ENCODE assay signal across 13 cellular contexts in genomic region chr18:13614318-13614643, GRCh38.
DNase-seq lines count a peak whose midpoint lies in the region; ATAC-seq and TF ChIP-seq lines count a peak whose summit lies in the region.
"Had no signal": no experiment of that assay in that cellular context is flagged by ENCODE, and none has a peak within 500 bp of the region (broad histone marks: within the 10 kb centered on the region; RNA-seq: fewer than 3 reads in every experiment).

No MANE protein-coding gene starts in this region.

- H3K4me3 ChIP-seq in CD4-positive, CD25-positive, alpha-beta regulatory T cell (ENCODE audit: low read depth, low read length): peak overlapping the region; percentile 56
- H3K4me3 ChIP-seq in GM12865 (ENCODE audit: low read depth, low read length): peak overlapping the region; percentile 51
- H3K4me3 ChIP-seq: breast epithelium, pancreas had no signal

- no peaks in the 10 kb centered on the region for H3K9me3 ChIP-seq in CD4-positive, CD25-positive, alpha-beta regulatory T cell (ENCODE audit: control insufficient read depth in 2 of 2, low read length in 2 of 2)
- H3K9me3 ChIP-seq: breast epithelium, Caco-2, pancreas had no signal

- peak overlapping the region; percentile 70 to 84 (median 80) for H3K4me3 Mint-ChIP-seq in CD4-positive, CD25-positive, alpha-beta regulatory T cell
- H3K4me3 Mint-ChIP-seq in activated T-helper 2 cell treated with anti-CD3 and anti-CD28 coated beads, Interferon-gamma antibody, Interleukin-2, Interleukin-4, amounts not matched to agents 10 μg/mL and 5 μg/mL and 100 μg/mL, durations not matched to agents 14 hours and 24 hours and 36 hours (ENCODE audit: low read depth): peak overlapping the region; percentile 78
- peak overlapping the region; percentile 88 for H3K4me3 Mint-ChIP-seq in natural killer cell treated with Interleukin-12 subunit alpha and Interleukin-12 subunit beta and Interleukin-15 and Interleukin-18, amount 100 ng/mL, for 72 hours

- no peaks in the 10 kb centered on the region for H3K9me3 Mint-ChIP-seq in CD4-positive, CD25-positive, alpha-beta regulatory T cell
- no peaks in the 10 kb centered on the region for H3K9me3 Mint-ChIP-seq in activated T-helper 2 cell treated with anti-CD3 and anti-CD28 coated beads, Interferon-gamma antibody, Interleukin-2, Interleukin-4, amounts not matched to agents 10 μg/mL and 5 μg/mL and 100 μg/mL, durations not matched to agents 14 hours and 24 hours and 36 hours
- no peaks in the 10 kb centered on the region for H3K9me3 Mint-ChIP-seq in natural killer cell treated with Interleukin-12 subunit alpha and Interleukin-12 subunit beta and Interleukin-15 and Interleukin-18, amount 100 ng/mL, for 72 hours

- H3K36me3 Mint-ChIP-seq in CD4-positive, CD25-positive, alpha-beta regulatory T cell: no peaks in the 10 kb centered on the region
- H3K36me3 Mint-ChIP-seq in activated T-helper 2 cell treated with anti-CD3 and anti-CD28 coated beads, Interferon-gamma antibody, Interleukin-2, Interleukin-4, amounts not matched to agents 10 μg/mL and 5 μg/mL and 100 μg/mL, durations not matched to agents 14 hours and 24 hours and 36 hours (ENCODE audit: low read depth): no peaks in the 10 kb centered on the region
- H3K36me3 Mint-ChIP-seq in natural killer cell treated with Interleukin-12 subunit alpha and Interleukin-12 subunit beta and Interleukin-15 and Interleukin-18, amount 100 ng/mL, for 72 hours: no peaks in the 10 kb centered on the region

- peak overlapping the region; percentile 45 for H3K27ac ChIP-seq in CD4-positive, CD25-positive, alpha-beta regulatory T cell (ENCODE audit: insufficient read depth, low read length, poor library complexity, severe bottlenecking)
- H3K27ac ChIP-seq: pancreas had no signal

- DNase-seq in CD4-positive, CD25-positive, alpha-beta regulatory T cell: peak in 1 of 3 donors; percentile 65
- DNase-seq in GM12865 (ENCODE audit: low read depth) (peak; percentile 58), ecto neural progenitor cell (ENCODE audit: low spot score) (no peak), NCI-H345 (lab: John Stamatoyannopoulos, UW) (no peak), sciatic nerve (ENCODE audit: low spot score) (no peak)
- DNase-seq in activated T-helper 2 cell treated with anti-CD3 and anti-CD28 coated beads, Interferon-gamma antibody, Interleukin-2, Interleukin-4, amounts not matched to agents 10 μg/mL and 5 μg/mL and 100 μg/mL, durations not matched to agents 14 hours and 24 hours and 36 hours (ENCODE audit: low spot score): no peak
- no peak for DNase-seq in natural killer cell treated with Interleukin-12 subunit alpha and Interleukin-12 subunit beta and Interleukin-15 and Interleukin-18, amount 100 ng/mL, for 72 hours (ENCODE audit: low spot score)
- no peak for DNase-seq in activated CD4-positive, CD25-positive, alpha-beta regulatory T cell (lab: John Stamatoyannopoulos, UW)
- DNase-seq: Caco-2; NCI-H2227 treated with DMSO at 0.1 percent for 48 hours; pancreas; stimulated activated CD4-positive, alpha-beta T cell treated with anti-CD3 and anti-CD28 coated beads, Interleukin-2, amount 100 ng/mL, for 48 hours had no signal

- no peaks in the 10 kb centered on the region for H3K36me3 ChIP-seq in CD4-positive, CD25-positive, alpha-beta regulatory T cell (ENCODE audit: control insufficient read depth, insufficient read depth, low read length)
- H3K36me3 ChIP-seq: breast epithelium, pancreas had no signal

- peak overlapping the region; percentile 87 to 93 (median 93) for H3K27ac Mint-ChIP-seq in CD4-positive, CD25-positive, alpha-beta regulatory T cell
- peak overlapping the region; percentile 90 for H3K27ac Mint-ChIP-seq in activated T-helper 2 cell treated with anti-CD3 and anti-CD28 coated beads, Interferon-gamma antibody, Interleukin-2, Interleukin-4, amounts not matched to agents 10 μg/mL and 5 μg/mL and 100 μg/mL, durations not matched to agents 14 hours and 24 hours and 36 hours
- peak overlapping the region; percentile 84 to 97 for H3K27ac Mint-ChIP-seq in natural killer cell treated with Interleukin-12 subunit alpha and Interleukin-12 subunit beta and Interleukin-15 and Interleukin-18, amount 100 ng/mL, for 72 hours

- H3K4me1 ChIP-seq in CD4-positive, CD25-positive, alpha-beta regulatory T cell (ENCODE audit: control insufficient read depth, insufficient read depth, low read length, poor library complexity, severe bottlenecking): peaks cover 75% of the 10 kb centered on the region
- H3K4me1 ChIP-seq: Caco-2, pancreas had no signal

- no peak for ATAC-seq in CD4-positive, CD25-positive, alpha-beta regulatory T cell (ENCODE audit: low read depth in 2 of 2)
- no peak for ATAC-seq in natural killer cell treated with Interleukin-12 subunit alpha and Interleukin-12 subunit beta and Interleukin-15 and Interleukin-18, amount 100 ng/mL, for 72 hours
- no peak for ATAC-seq in sciatic nerve
- ATAC-seq: pancreas had no signal

- H3K4me1 Mint-ChIP-seq in CD4-positive, CD25-positive, alpha-beta regulatory T cell: peaks cover 51 to 92% (median 65%) of the 10 kb centered on the region in 4 donors
- H3K4me1 Mint-ChIP-seq in activated T-helper 2 cell treated with anti-CD3 and anti-CD28 coated beads, Interferon-gamma antibody, Interleukin-2, Interleukin-4, amounts not matched to agents 10 μg/mL and 5 μg/mL and 100 μg/mL, durations not matched to agents 14 hours and 24 hours and 36 hours (ENCODE audit: low read depth): peaks cover 78% of the 10 kb centered on the region
- H3K4me1 Mint-ChIP-seq in natural killer cell treated with Interleukin-12 subunit alpha and Interleukin-12 subunit beta and Interleukin-15 and Interleukin-18, amount 100 ng/mL, for 72 hours (ENCODE audit: low read depth in 2 of 2): peaks cover 64 to 74% of the 10 kb centered on the region in 2 donors

- no peak for TF ChIP-seq CTCF in GM12865 (IDR thresholded peaks at IDR 0.05; ENCODE audit: insufficient read depth, low read depth, low read length, missing control alignments)

- no peaks in the 10 kb centered on the region for H3K27me3 Mint-ChIP-seq in CD4-positive, CD25-positive, alpha-beta regulatory T cell
- H3K27me3 Mint-ChIP-seq in activated T-helper 2 cell treated with anti-CD3 and anti-CD28 coated beads, Interferon-gamma antibody, Interleukin-2, Interleukin-4, amounts not matched to agents 10 μg/mL and 5 μg/mL and 100 μg/mL, durations not matched to agents 14 hours and 24 hours and 36 hours (ENCODE audit: low read depth): no peaks in the 10 kb centered on the region
- peaks cover 0 to 3% of the 10 kb centered on the region in 2 donors for H3K27me3 Mint-ChIP-seq in natural killer cell treated with Interleukin-12 subunit alpha and Interleukin-12 subunit beta and Interleukin-15 and Interleukin-18, amount 100 ng/mL, for 72 hours

- no peaks in the 10 kb centered on the region for H3K27me3 ChIP-seq in CD4-positive, CD25-positive, alpha-beta regulatory T cell (ENCODE audit: control insufficient read depth, insufficient read depth, low read length)
- H3K27me3 ChIP-seq: breast epithelium, pancreas had no signal

- intact Hi-C loops in activated T-helper 2 cell treated with anti-CD3 and anti-CD28 coated beads, Interferon-gamma antibody, Interleukin-2, Interleukin-4, amounts not matched to agents 10 μg/mL and 5 μg/mL and 100 μg/mL, durations not matched to agents 14 hours and 24 hours and 36 hours (cut with micrococcal nuclease): loop anchor here (5.0 kb wide), 2 partner anchors 177 to 237 kb away; no protein-coding TSS in a partner anchor
- intact Hi-C loops in sciatic nerve (cut with DNase I): no loop called here
